Comparison of ENCODE assay signal across 8 cellular contexts in genomic region chr9:93133641-93134017, GRCh38. TPM values are rescaled to one million over a fixed set of nuclear protein-coding genes. Genes with fewer than 3 reads are reported as not detected.
A peak's percentile ranks its signal among the peaks of the same experiment; 100 is the strongest.
DNase-seq lines count a peak whose midpoint lies in the region; ATAC-seq and TF ChIP-seq lines count a peak whose summit lies in the region.

No MANE protein-coding gene starts in this region.

- peak overlapping the region; percentile 84 for H3K4me3 ChIP-seq in BE2C (ENCODE audit: low read depth, low read length)
- peak overlapping the region; percentile 85 to 95 for H3K4me3 ChIP-seq in vagina

- H3K36me3 ChIP-seq in BE2C (no peaks in the 10 kb centered on the region), vagina (no peaks in the 10 kb centered on the region)

- H3K36me3 Mint-ChIP-seq in activated naive CD4-positive, alpha-beta T cell treated with anti-CD3 and anti-CD28 coated beads, Interleukin-2, amount 50 U/mL, for 72 hours, result peaks cover 12 to 26% of the 10 kb centered on the region in 2 donors

- TF ChIP-seq POLR2A in vagina (IDR thresholded peaks at IDR 0.05), result peak in 1 of 2 donors; percentile 51

- intact Hi-C loops in Right ventricle myocardium inferior (cut with DNase I), result loop anchor here (2.0 to 5.0 kb wide), 2 partner anchors 23 to 36 kb away; partner anchors contain the start of gene CARD19
- intact Hi-C loops in vagina (cut with DNase I), result no loop called here

- TF ChIP-seq CTCF in BE2C (IDR thresholded peaks at IDR 0.05; ENCODE audit: low read depth, low read length) (no peak), vagina (IDR thresholded peaks at IDR 0.05) (no peak)

- DNase-seq in BE2C, result peak; percentile 65
- peak; percentile 64 for DNase-seq in GM19238 (ENCODE audit: insufficient read length, low spot score)
- peak; percentile 90 for DNase-seq in RKO (ENCODE audit: low spot score)
- DNase-seq in activated naive CD4-positive, alpha-beta T cell treated with anti-CD3 and anti-CD28 coated beads, Interleukin-2, amount 50 U/mL, for 72 hours (ENCODE audit: low spot score in 2 of 2), result peak; percentile 50 to 89
- DNase-seq in Right ventricle myocardium inferior (ENCODE audit: missing footprints), result peak; percentile 91
- DNase-seq in occipital lobe (lab: John Stamatoyannopoulos, UW), result peak; percentile 43
- peak in 1 of 2 donors; percentile 93 for DNase-seq in vagina (ENCODE audit: extremely low spot score in 2 of 2)

- H3K4me1 ChIP-seq in BE2C, result peaks cover 6% of the 10 kb centered on the region; the same call in 1 of the 2 replicates
- H3K4me1 ChIP-seq in vagina, result peaks cover 83% of the 10 kb centered on the region

- H3K27me3 ChIP-seq in BE2C (no peaks in the 10 kb centered on the region), vagina (no peaks in the 10 kb centered on the region)

- ATAC-seq in HG03342 (IDR thresholded peaks at IDR 0.05; ENCODE audit: unreplicated experiment) (peak; percentile 50), Right ventricle myocardium inferior (peak; percentile 65)
- ATAC-seq in activated naive CD4-positive, alpha-beta T cell treated with anti-CD3 and anti-CD28 coated beads, Interleukin-2, amount 50 U/mL, for 72 hours, result peak; percentile 22 to 67

- no peaks in the 10 kb centered on the region for H3K9me3 ChIP-seq in BE2C
- no peaks in the 10 kb centered on the region for H3K9me3 ChIP-seq in vagina

- H3K9me3 Mint-ChIP-seq in activated naive CD4-positive, alpha-beta T cell treated with anti-CD3 and anti-CD28 coated beads, Interleukin-2, amount 50 U/mL, for 72 hours, result no peaks in the 10 kb centered on the region

- peak overlapping the region; percentile 90 to 97 for H3K27ac Mint-ChIP-seq in activated naive CD4-positive, alpha-beta T cell treated with anti-CD3 and anti-CD28 coated beads, Interleukin-2, amount 50 U/mL, for 72 hours

- peak overlapping the region; percentile 99 for H3K27ac ChIP-seq in vagina

RNA-seq across cellular contexts. Expression of gene NINJ1, which starts 0.4 kb away (rescaled TPM):
- 104 TPM for polyA plus RNA-seq in BE2C (2012; ENCODE audit: insufficient read depth, insufficient read length, low read depth)
- total RNA-seq in activated naive CD4-positive, alpha-beta T cell treated with anti-CD3 and anti-CD28 coated beads, Interleukin-2, amount 50 U/mL, for 72 hours, result 10 to 100 TPM; 81.0 to 84.8 TPM
- 55.5 TPM for total RNA-seq in Right ventricle myocardium inferior
- total RNA-seq in occipital lobe, result 7.5 TPM
- 78.6 TPM for total RNA-seq in vagina

RNA-seq across cellular contexts. Expression of gene CARD19, which starts 37.6 kb away (rescaled TPM):
- polyA plus RNA-seq in BE2C (2012; ENCODE audit: insufficient read depth, insufficient read length, low read depth), result 90.7 TPM
- 10 to 100 TPM; 58.1 to 82.6 TPM for total RNA-seq in activated naive CD4-positive, alpha-beta T cell treated with anti-CD3 and anti-CD28 coated beads, Interleukin-2, amount 50 U/mL, for 72 hours
- total RNA-seq in Right ventricle myocardium inferior (27.1 TPM), occipital lobe (15.3 TPM), vagina (63.3 TPM)

RNA-seq across cellular contexts. Expression of gene WNK2, which starts 50.3 kb away (rescaled TPM):
- 7.2 TPM for polyA plus RNA-seq in BE2C (2012; ENCODE audit: insufficient read depth, insufficient read length, low read depth)
- total RNA-seq in activated naive CD4-positive, alpha-beta T cell treated with anti-CD3 and anti-CD28 coated beads, Interleukin-2, amount 50 U/mL, for 72 hours, result 1 to 10 TPM; 2.6 to 3.8 TPM
- total RNA-seq in Right ventricle myocardium inferior (200 TPM), occipital lobe (16.4 TPM), vagina (24.8 TPM)
